Comparison of ENCODE assay signal across 16 cellular contexts in genomic region chr14:28299227-28299626, GRCh38.
DNase-seq lines count a peak whose midpoint lies in the region; ATAC-seq and TF ChIP-seq lines count a peak whose summit lies in the region.
"Had no signal": no experiment of that assay in that cellular context is flagged by ENCODE, and none has a peak within 500 bp of the region (broad histone marks: within the 10 kb centered on the region; RNA-seq: fewer than 3 reads in every experiment).

No MANE protein-coding gene starts in this region.

- H3K36me3 ChIP-seq in RWPE2 (ENCODE audit: low read depth), result no peaks in the 10 kb centered on the region
- H3K36me3 ChIP-seq in lower lobe of right lung, result no peaks in the 10 kb centered on the region
- H3K36me3 ChIP-seq in aorta (ENCODE audit: control insufficient read depth in 1 of 2, insufficient read depth in 2 of 2, low read length in 1 of 2), result no peaks in the 10 kb centered on the region
- H3K36me3 ChIP-seq: BLaER1 treated with 17β-estradiol and CSF1 and Interleukin-3, amounts not matched to agents 10 nM and 100 nM had no signal

- TF ChIP-seq CTCF in RWPE2 (IDR thresholded peaks at IDR 0.05; ENCODE audit: poor library complexity, severe bottlenecking), result no peak
- no peak for TF ChIP-seq CTCF in lower lobe of right lung (IDR thresholded peaks at IDR 0.05)
- no peak for TF ChIP-seq CTCF in GM20000 (IDR thresholded peaks at IDR 0.05; ENCODE audit: extremely low read depth, missing control alignments)

- DNase-seq in RWPE2 (ENCODE audit: low spot score) (peak; percentile 31), lower lobe of right lung (peak; percentile 21), aorta (peak in 1 of 2 donors; percentile 58), GM20000 (ENCODE audit: low spot score) (no peak)
- DNase-seq: AML-193; Caco-2; Calu3; CD4-positive, alpha-beta T cell; CD8-positive, alpha-beta T cell; DMS79 treated with DMSO at 0.1 percent for 48 hours; GF-D8 had no signal

- WGBS in aorta, 2 donors, result 88 to 89% methylated on average over 6 of the region's 6 CpGs

- H3K4me1 ChIP-seq in RWPE2 (ENCODE audit: insufficient read depth, poor library complexity, severe bottlenecking) (peaks cover 17% of the 10 kb centered on the region), lower lobe of right lung (no peaks in the 10 kb centered on the region), aorta (ENCODE audit: control insufficient read depth in 1 of 2, insufficient read depth in 2 of 2, low read length in 2 of 2) (no peaks in the 10 kb centered on the region)
- H3K4me1 ChIP-seq: BLaER1 treated with 17β-estradiol and CSF1 and Interleukin-3, amounts not matched to agents 10 nM and 100 nM; Caco-2 had no signal

- no peaks in the 10 kb centered on the region for H3K27me3 ChIP-seq in RWPE2 (ENCODE audit: insufficient read depth, poor library complexity, severe bottlenecking)
- no peaks in the 10 kb centered on the region for H3K27me3 ChIP-seq in lower lobe of right lung (ENCODE audit: low read depth)
- no peaks in the 10 kb centered on the region for H3K27me3 ChIP-seq in aorta (ENCODE audit: control insufficient read depth in 1 of 2, insufficient read depth in 2 of 2, low read length in 1 of 2)
- H3K27me3 ChIP-seq: BLaER1 treated with 17β-estradiol and CSF1 and Interleukin-3, amounts not matched to agents 10 nM and 100 nM had no signal

- H3K27ac ChIP-seq in RWPE2 (ENCODE audit: poor library complexity, severe bottlenecking), result no peak overlapping the region
- H3K27ac ChIP-seq in lower lobe of right lung, result no peak overlapping the region
- H3K27ac ChIP-seq in aorta (ENCODE audit: low read depth in 1 of 2, low read length in 2 of 2), result no peak overlapping the region
- H3K27ac ChIP-seq: 22Rv1; A549; BLaER1 treated with 17β-estradiol and CSF1 and Interleukin-3, amounts not matched to agents 10 nM and 100 nM; C4-2B had no signal

- H3K9me3 ChIP-seq in RWPE2 (ENCODE audit: severe bottlenecking) (no peaks in the 10 kb centered on the region), lower lobe of right lung (no peaks in the 10 kb centered on the region), aorta (ENCODE audit: control insufficient read depth, low read length) (no peaks in the 10 kb centered on the region)
- H3K9me3 ChIP-seq: Caco-2 had no signal

- ATAC-seq in RWPE2 (ENCODE audit: low read depth), result no peak
- no peak for ATAC-seq in lower lobe of right lung
- peak; percentile 19 for ATAC-seq in aorta (ENCODE audit: low FRiP score)
- no peak for ATAC-seq in HG03342 (IDR thresholded peaks at IDR 0.05; ENCODE audit: unreplicated experiment)
- ATAC-seq: A549; CD8-positive, alpha-beta T cell had no signal

- H3K4me3 ChIP-seq in RWPE2 (ENCODE audit: severe bottlenecking), result no peak overlapping the region
- no peak overlapping the region for H3K4me3 ChIP-seq in lower lobe of right lung
- no peak overlapping the region for H3K4me3 ChIP-seq in aorta (ENCODE audit: low read length in 2 of 2)
- H3K4me3 ChIP-seq: A549; BLaER1 treated with 17β-estradiol and CSF1 and Interleukin-3, amounts not matched to agents 10 nM and 100 nM had no signal

- intact Hi-C loops in lower lobe of right lung (cut with DNase I) (no loop called here), aorta (cut with DNase I) (no loop called here)
